In the genomic region with DNA sequence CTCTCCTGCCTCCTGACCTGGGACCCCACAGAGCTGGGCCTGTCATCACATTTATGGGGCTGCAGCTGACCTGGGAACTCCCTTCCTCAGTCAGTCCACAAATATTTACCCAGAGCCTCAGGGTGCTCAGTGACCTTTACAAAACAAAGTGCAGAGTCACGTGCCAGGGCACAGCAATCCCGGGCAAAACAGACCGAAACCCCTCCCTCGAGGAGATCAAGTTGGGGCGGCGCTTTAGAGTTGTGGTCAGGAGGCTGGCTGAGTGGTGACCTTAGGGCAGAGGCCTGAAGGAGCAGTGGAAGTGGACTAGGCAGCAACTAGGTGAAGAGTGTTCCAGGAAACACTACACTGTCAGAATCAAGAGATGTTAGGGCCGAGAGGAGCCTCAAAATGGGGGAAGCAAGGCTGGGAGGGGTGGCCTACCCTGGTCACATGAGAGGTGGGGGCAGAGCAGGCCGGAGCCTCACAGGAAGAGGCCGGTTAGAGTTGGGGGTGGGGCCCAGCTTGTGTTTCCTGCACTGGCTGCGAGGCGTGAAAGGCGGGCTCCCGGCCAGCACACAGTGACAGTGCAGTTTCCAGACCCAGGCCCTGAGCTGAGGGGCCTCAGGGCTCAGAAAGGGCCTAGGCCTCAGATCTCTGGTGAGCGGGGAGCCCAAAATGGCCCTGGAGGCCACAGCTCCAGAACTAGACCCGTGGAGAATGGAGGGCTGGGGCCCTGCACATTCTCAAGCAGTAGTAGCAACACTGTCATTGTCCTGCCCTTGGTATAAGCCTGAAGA, we compare ENCODE assay signal across 1 cellular context.
TF ChIP-seq lines count a peak whose summit lies in the region.

No MANE protein-coding gene starts in this region.

TF ChIP-seq in IMR-90, 13 proteins besides CTCF, POLR2A, EP300 and RAD21 (continued from another document):
- TF ChIP-seq, protein P1, sequence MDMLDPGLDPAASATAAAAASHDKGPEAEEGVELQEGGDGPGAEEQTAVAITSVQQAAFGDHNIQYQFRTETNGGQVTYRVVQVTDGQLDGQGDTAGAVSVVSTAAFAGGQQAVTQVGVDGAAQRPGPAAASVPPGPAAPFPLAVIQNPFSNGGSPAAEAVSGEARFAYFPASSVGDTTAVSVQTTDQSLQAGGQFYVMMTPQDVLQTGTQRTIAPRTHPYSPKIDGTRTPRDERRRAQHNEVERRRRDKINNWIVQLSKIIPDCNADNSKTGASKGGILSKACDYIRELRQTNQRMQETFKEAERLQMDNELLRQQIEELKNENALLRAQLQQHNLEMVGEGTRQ (IDR thresholded peaks at IDR 0.05; ENCODE audit: low read depth, low read length): peak; percentile 91
- TF ChIP-seq FOS (IDR thresholded peaks at IDR 0.05; ENCODE audit: low read depth, low read length): peak; percentile 33; the same call in 1 of the 2 replicates
- peak; percentile 61 for TF ChIP-seq MAFK (IDR thresholded peaks at IDR 0.05; ENCODE audit: low read depth, low read length)
- peak; percentile 97 for TF ChIP-seq BHLHE40 (IDR thresholded peaks at IDR 0.05; ENCODE audit: low read depth, low read length)
- 0 out of 2 replicates have a peak, but pooled peaks have one; percentile 15 for TF ChIP-seq CEBPB (IDR thresholded peaks at IDR 0.05; ENCODE audit: low read depth, low read length)
- peak; percentile 36; the same call in 1 of the 2 replicates for TF ChIP-seq MXI1 (IDR thresholded peaks at IDR 0.05; ENCODE audit: borderline replicate concordance, low read depth, low read length)
- TF ChIP-seq RCOR1 (IDR thresholded peaks at IDR 0.05; ENCODE audit: insufficient replicate concordance, low read length): peak; percentile 50
- TF ChIP-seq RFX5 (IDR thresholded peaks at IDR 0.05; ENCODE audit: low read depth, low read length): no peak
- TF ChIP-seq MAZ (IDR thresholded peaks at IDR 0.05; ENCODE audit: borderline replicate concordance, low read depth, low read length): peak; percentile 96
- TF ChIP-seq NFE2L2 (IDR thresholded peaks at IDR 0.05; ENCODE audit: low read depth, low read length): peak; percentile 97
- no peak for TF ChIP-seq SMC3 (IDR thresholded peaks at IDR 0.05; ENCODE audit: low read depth, low read length)
